ENCODE assay signal across 23 cellular contexts in genomic region chr13:85675508-85675907, GRCh38.
DNase-seq lines count a peak whose midpoint lies in the region; ATAC-seq and TF ChIP-seq lines count a peak whose summit lies in the region.
"Had no signal": no experiment of that assay in that cellular context is flagged by ENCODE, and none has a peak within 500 bp of the region (broad histone marks: within the 10 kb centered on the region; RNA-seq: fewer than 3 reads in every experiment).

No MANE protein-coding gene starts in this region.

- POLR2A ChIA-PET in HEK293 (lab: Yijun Ruan, JAX): no interaction called here

- TF ChIP-seq POLR2A in GM18505 (IDR thresholded peaks at IDR 0.05; ENCODE audit: borderline replicate concordance, extremely low read depth, insufficient read depth, insufficient read length): no peak

- CTCF ChIA-PET in HEK293 (lab: Yijun Ruan, JAX): no interaction called here

- H3K9me3 ChIP-seq in HEK293 (ENCODE audit: control insufficient read depth, insufficient read depth, low read depth, low read length): no peaks in the 10 kb centered on the region
- H3K9me3 ChIP-seq: A549, BE2C had no signal

- H3K4me3 ChIP-seq in HEK293 (ENCODE audit: low read depth, low read length): no peak overlapping the region
- H3K4me3 ChIP-seq: A549; BLaER1 treated with 17β-estradiol and CSF1 and Interleukin-3, amounts not matched to agents 10 nM and 100 nM; GM23248 had no signal

- no peaks in the 10 kb centered on the region for H3K4me1 ChIP-seq in HEK293 (ENCODE audit: control insufficient read depth, insufficient read depth, low read length)
- H3K4me1 ChIP-seq: A549, BE2C had no signal

- no peak overlapping the region for H3K27ac ChIP-seq in HEK293 (ENCODE audit: extremely low read depth, low read depth, low read length)
- H3K27ac ChIP-seq: A549; BLaER1 treated with 17β-estradiol and CSF1 and Interleukin-3, amounts not matched to agents 10 nM and 100 nM; GM23248 had no signal

- TF ChIP-seq CTCF in HEK293 (tag by site-specific recombination; IDR thresholded peaks at IDR 0.05): no peak

- DNase-seq in NCI-H2227 (lab: John Stamatoyannopoulos, UW; ENCODE audit: unreplicated experiment) (peak; percentile 7), NCI-H2227 treated with DMSO at 0.1 percent for 48 hours (lab: John Stamatoyannopoulos, UW) (no peak), CMK (ENCODE audit: low read depth) (peak; percentile 68), left lobe of liver (ENCODE audit: low spot score) (no peak)
- DNase-seq: 8988T; ACHN; AML-193; BE2C; Calu3; CD4-positive, alpha-beta T cell; CD8-positive, alpha-beta memory T cell; COR-L47; DMS79; EL; GDM1; GM23248; H9; HFFc6 had no signal

- no peaks in the 10 kb centered on the region for H3K36me3 ChIP-seq in HEK293 (ENCODE audit: control insufficient read depth in 2 of 2, insufficient read depth in 1 of 2, low read length in 2 of 2)
- H3K36me3 ChIP-seq: BE2C; BLaER1 treated with 17β-estradiol and CSF1 and Interleukin-3, amounts not matched to agents 10 nM and 100 nM had no signal

- ATAC-seq in left lobe of liver: no peak
- no peak for ATAC-seq in GM18505 (IDR thresholded peaks at IDR 0.05; ENCODE audit: unreplicated experiment)
- ATAC-seq: A549, HCT116 had no signal

TF ChIP-seq in HEK293, 187 proteins besides CTCF, POLR2A, EP300 and RAD21:
- no peak for TF ChIP-seq ZNF362 (tag by site-specific recombination; IDR thresholded peaks at IDR 0.05)
- TF ChIP-seq ZNF155 (tag by site-specific recombination; IDR thresholded peaks at IDR 0.05): no peak
- TF ChIP-seq ZNF2 (tag by site-specific recombination; IDR thresholded peaks at IDR 0.05): no peak
- no peak for TF ChIP-seq PRDM6 (tag by site-specific recombination; IDR thresholded peaks at IDR 0.05)
- TF ChIP-seq ZNF660 (tag by site-specific recombination; IDR thresholded peaks at IDR 0.05): no peak
- peak; percentile 87; the same call in 1 of the 2 replicates for TF ChIP-seq TRIM28 (IDR thresholded peaks at IDR 0.05; ENCODE audit: borderline replicate concordance, low read length)
- no peak for TF ChIP-seq ZNF366 (tag by site-specific recombination; conservative IDR thresholded peaks at IDR 0.05)
- no peak for TF ChIP-seq GLI2 (tag by site-specific recombination; IDR thresholded peaks at IDR 0.05; ENCODE audit: borderline replicate concordance, low read depth)
- no peak for TF ChIP-seq MZF1 (tag by site-specific recombination; IDR thresholded peaks at IDR 0.05; ENCODE audit: borderline replicate concordance)
- TF ChIP-seq SETDB1 (IDR thresholded peaks at IDR 0.05; ENCODE audit: insufficient read length, low read length): peak; percentile 91
- no peak for TF ChIP-seq ZNF16 (tag by site-specific recombination; IDR thresholded peaks at IDR 0.05; ENCODE audit: low read depth)

Comparison
In these comparisons a context has a peak if more than half of its experiments do, and no peak if none do; other contexts are left out.
1. DNase-seq: peak in NCI-H2227 (single experiment) and CMK (single experiment); none in NCI-H2227 treated with DMSO at 0.1 percent for 48 hours (single experiment) and left lobe of liver (single experiment).